ENCODE assay signal across 9 cellular contexts in genomic region chr3:160757624-160758106, GRCh38. TPM values are rescaled to one million over a fixed set of nuclear protein-coding genes. Genes with fewer than 3 reads are reported as not detected.
DNase-seq lines count a peak whose midpoint lies in the region; ATAC-seq and TF ChIP-seq lines count a peak whose summit lies in the region.
"Had no signal": no experiment of that assay in that cellular context is flagged by ENCODE, and none has a peak within 500 bp of the region (broad histone marks: within the 10 kb centered on the region; RNA-seq: fewer than 3 reads in every experiment).

No MANE protein-coding gene starts in this region.

- peaks cover 5 to 9% of the 10 kb centered on the region in 2 donors for H3K27me3 Mint-ChIP-seq in effector memory CD8-positive, alpha-beta T cell
- no peaks in the 10 kb centered on the region for H3K27me3 Mint-ChIP-seq in natural killer cell treated with Interleukin-12 subunit alpha and Interleukin-12 subunit beta and Interleukin-15 and Interleukin-18, amount 100 ng/mL, for 72 hours
- H3K27me3 Mint-ChIP-seq in HFFc6 (ENCODE audit: insufficient read depth) = peaks cover 18% of the 10 kb centered on the region

- H3K9ac ChIP-seq in BLaER1 (peak overlapping the region; percentile 95), HUES6 (ENCODE audit: low read length) (peak overlapping the region; percentile 5)

- H3K4me1 ChIP-seq in BLaER1 = peaks cover 38% of the 10 kb centered on the region
- H3K4me1 ChIP-seq in HUES6 (ENCODE audit: control insufficient read depth, insufficient read depth, low read length) = peaks cover 17% of the 10 kb centered on the region
- H3K4me1 ChIP-seq in ovary (ENCODE audit: insufficient read depth) = peaks cover 6% of the 10 kb centered on the region
- peaks cover 15 to 35% of the 10 kb centered on the region in 2 donors for H3K4me1 ChIP-seq in adrenal gland (replicated peaks in 1 of 2)

- peak overlapping the region; percentile 64 to 96 for H3K4me3 Mint-ChIP-seq in effector memory CD8-positive, alpha-beta T cell
- peak overlapping the region; percentile 94 for H3K4me3 Mint-ChIP-seq in natural killer cell treated with Interleukin-12 subunit alpha and Interleukin-12 subunit beta and Interleukin-15 and Interleukin-18, amount 100 ng/mL, for 72 hours
- no peak overlapping the region for H3K4me3 Mint-ChIP-seq in HFFc6

- no peak for DNase-seq in effector memory CD8-positive, alpha-beta T cell
- DNase-seq in natural killer cell treated with Interleukin-12 subunit alpha and Interleukin-12 subunit beta and Interleukin-15 and Interleukin-18, amount 100 ng/mL, for 72 hours (ENCODE audit: low spot score) = no peak
- DNase-seq in ovary (no peak), adrenal gland (no peak), AG08395 (ENCODE audit: low spot score) (no peak), HFFc6 (no peak)
- DNase-seq: NCI-H2227 treated with DMSO at 0.1 percent for 48 hours had no signal

- peaks cover 19% of the 10 kb centered on the region for H3K36me3 Mint-ChIP-seq in effector memory CD8-positive, alpha-beta T cell (ENCODE audit: insufficient read depth)
- peaks cover 9% of the 10 kb centered on the region for H3K36me3 Mint-ChIP-seq in natural killer cell treated with Interleukin-12 subunit alpha and Interleukin-12 subunit beta and Interleukin-15 and Interleukin-18, amount 100 ng/mL, for 72 hours
- H3K36me3 Mint-ChIP-seq in HFFc6 (ENCODE audit: low read depth) = no peaks in the 10 kb centered on the region

- H3K4me2 ChIP-seq in BLaER1 = peak overlapping the region; percentile 93

- TF ChIP-seq EP300 in ovary (IDR thresholded peaks at IDR 0.05) = no peak

- H3K27ac Mint-ChIP-seq in effector memory CD8-positive, alpha-beta T cell = peak overlapping the region in 1 of 2 donors; percentile 46
- H3K27ac Mint-ChIP-seq in natural killer cell treated with Interleukin-12 subunit alpha and Interleukin-12 subunit beta and Interleukin-15 and Interleukin-18, amount 100 ng/mL, for 72 hours = peak overlapping the region; percentile 5 to 26
- no peak overlapping the region for H3K27ac Mint-ChIP-seq in HFFc6

- peaks cover 29 to 38% of the 10 kb centered on the region in 2 donors for H3K4me1 Mint-ChIP-seq in effector memory CD8-positive, alpha-beta T cell (ENCODE audit: low read depth in 2 of 2)
- peaks cover 41 to 52% of the 10 kb centered on the region in 2 donors for H3K4me1 Mint-ChIP-seq in natural killer cell treated with Interleukin-12 subunit alpha and Interleukin-12 subunit beta and Interleukin-15 and Interleukin-18, amount 100 ng/mL, for 72 hours (ENCODE audit: low read depth in 2 of 2)
- peaks cover 22% of the 10 kb centered on the region for H3K4me1 Mint-ChIP-seq in HFFc6 (ENCODE audit: low read depth)

- H3K9me3 Mint-ChIP-seq in effector memory CD8-positive, alpha-beta T cell = no peaks in the 10 kb centered on the region
- no peaks in the 10 kb centered on the region for H3K9me3 Mint-ChIP-seq in natural killer cell treated with Interleukin-12 subunit alpha and Interleukin-12 subunit beta and Interleukin-15 and Interleukin-18, amount 100 ng/mL, for 72 hours
- no peaks in the 10 kb centered on the region for H3K9me3 Mint-ChIP-seq in HFFc6

- H3K9me3 ChIP-seq in BLaER1 = no peaks in the 10 kb centered on the region
- no peaks in the 10 kb centered on the region for H3K9me3 ChIP-seq in HUES6 (ENCODE audit: control insufficient read depth, insufficient read depth, low read depth, low read length)
- H3K9me3 ChIP-seq in ovary = no peaks in the 10 kb centered on the region
- no peaks in the 10 kb centered on the region for H3K9me3 ChIP-seq in adrenal gland (replicated peaks in 1 of 3)

- 61 to 65% (median 64%) methylated on average over 5 of the region's 5 CpGs for WGBS in ovary, 3 donors
- WGBS in adrenal gland, 4 donors = 61 to 76% (median 71%) methylated on average over 5 of the region's 5 CpGs

- H3K27ac ChIP-seq in BLaER1 (peak overlapping the region; percentile 50), HUES6 (ENCODE audit: low read depth, low read length) (no peak overlapping the region), ovary (no peak overlapping the region), adrenal gland (no peak overlapping the region)

- H4K20me1 ChIP-seq in BLaER1 = peaks cover 30% of the 10 kb centered on the region; the same call in 1 of the 2 replicates

- TF ChIP-seq POLR2A in ovary (IDR thresholded peaks at IDR 0.05) (no peak), adrenal gland (IDR thresholded peaks at IDR 0.05) (no peak)

- peak overlapping the region; percentile 84 for H3K4me3 ChIP-seq in BLaER1
- peak overlapping the region; percentile 86 for H3K4me3 ChIP-seq in HUES6 (ENCODE audit: low read depth, low read length)
- H3K4me3 ChIP-seq in ovary = no peak overlapping the region
- H3K4me3 ChIP-seq in adrenal gland = peak overlapping the region in 1 of 4 donors; percentile 84

- ATAC-seq in effector memory CD8-positive, alpha-beta T cell (replicated peaks) = no peak
- ATAC-seq in natural killer cell treated with Interleukin-12 subunit alpha and Interleukin-12 subunit beta and Interleukin-15 and Interleukin-18, amount 100 ng/mL, for 72 hours = no peak

- H3K27me3 ChIP-seq in BLaER1 = no peaks in the 10 kb centered on the region
- peaks cover 41% of the 10 kb centered on the region for H3K27me3 ChIP-seq in HUES6 (ENCODE audit: control insufficient read depth, insufficient read depth, low read length)
- no peaks in the 10 kb centered on the region for H3K27me3 ChIP-seq in ovary
- H3K27me3 ChIP-seq in adrenal gland = no peaks in the 10 kb centered on the region

- TF ChIP-seq CTCF in ovary (IDR thresholded peaks at IDR 0.05) (no peak), adrenal gland (IDR thresholded peaks at IDR 0.05) (no peak), HFFc6 (IDR thresholded peaks at IDR 0.05) (no peak)

- H3K36me3 ChIP-seq in BLaER1 (no peaks in the 10 kb centered on the region), HUES6 (ENCODE audit: control insufficient read depth, insufficient read depth, low read length) (no peaks in the 10 kb centered on the region), ovary (no peaks in the 10 kb centered on the region), adrenal gland (replicated peaks in 1 of 2) (no peaks in the 10 kb centered on the region)

- intact Hi-C loops in ovary (cut with DNase I) = loop anchor here in 2 of 4 donors (10.0 kb wide), 1 partner anchor 193 kb away; the partner anchor contains the start of gene KPNA4 (in 2 of the 2)
- intact Hi-C loops in adrenal gland (cut with DNase I) = no loop called here

RNA-seq across cellular contexts. Expression of gene PPM1L, which starts 1.6 kb away (rescaled TPM):
- 10 to 100 TPM; 14.9 to 15.2 TPM for total RNA-seq in natural killer cell treated with Interleukin-12 subunit alpha and Interleukin-12 subunit beta and Interleukin-15 and Interleukin-18, amount 100 ng/mL, for 72 hours
- total RNA-seq in ovary (10 to 100 TPM in 5 of 7 donors, 1 to 10 TPM in 2; 3.9 to 12.1 (median 10.5) TPM), adrenal gland (10 to 100 TPM; 24.3 to 53.6 (median 39.9) TPM)
- polyA plus RNA-seq in ovary (1 to 10 TPM; 2.2 to 7.5 TPM), adrenal gland (10 to 100 TPM in 1 of 3 donors, 1 to 10 TPM in 2; 2.4 to 15.1 (median 5.5) TPM)
- total RNA-seq in HFFc6 (2021; fragmentation: NEBNext Ultra II Directional; extraction: Animal tissue kit (Norgen Biotek cat#: 25700)) = 1 to 10 TPM; 1.3 to 1.7 (median 1.6) TPM
